Comparison of ENCODE assay signal across 17 cellular contexts in genomic region chr6:149325648-149326236, GRCh38.
"Had no signal": no experiment of that assay in that cellular context is flagged by ENCODE, and none has a peak within 500 bp of the region (broad histone marks: within the 10 kb centered on the region; RNA-seq: fewer than 3 reads in every experiment).

No MANE protein-coding gene starts in this region.

- H3K4me3 Mint-ChIP-seq: endodermal cell; natural killer cell; stimulated activated naive CD8-positive, alpha-beta T cell treated with anti-CD3 and anti-CD28 coated beads, Interleukin-15, amount 100 ng/mL, for 72 hours had no signal

- H3K27me3 Mint-ChIP-seq: progenitor cell of endocrine pancreas; stimulated activated naive CD8-positive, alpha-beta T cell treated with anti-CD3 and anti-CD28 coated beads, Interleukin-15, amount 100 ng/mL, for 72 hours had no signal

- H3K27ac Mint-ChIP-seq: endodermal cell; natural killer cell; progenitor cell of endocrine pancreas; stimulated activated naive CD8-positive, alpha-beta T cell treated with anti-CD3 and anti-CD28 coated beads, Interleukin-15, amount 100 ng/mL, for 72 hours had no signal

- H3K9me3 ChIP-seq: right atrium auricular region, upper lobe of right lung had no signal

- H3K36me3 Mint-ChIP-seq: natural killer cell had no signal

- H3K9me3 Mint-ChIP-seq: endodermal cell; natural killer cell; stimulated activated naive CD8-positive, alpha-beta T cell treated with anti-CD3 and anti-CD28 coated beads, Interleukin-15, amount 100 ng/mL, for 72 hours had no signal

- DNase-seq: activated CD4-positive, alpha-beta T cell treated with anti-CD3 and anti-CD28 coated beads for 1 hour; activated CD8-positive, alpha-beta memory T cell treated with anti-CD3 and anti-CD28 coated beads, Interleukin-2, amount 50 U/mL, for 48 hours; activated gamma-delta T cell; endodermal cell; head of caudate nucleus; kidney glomerular epithelial cell; mesenchymal stem cell; natural killer cell; stimulated activated CD4-positive, alpha-beta T cell treated with anti-CD3 and anti-CD28 coated beads, Interleukin-15, amount 100 ng/mL, for 24 hours; stimulated activated CD4-positive, alpha-beta T cell treated with anti-CD3 and anti-CD28 coated beads, Interleukin-4, amount 100 ng/mL, for 4 hours; stimulated activated CD8-positive, alpha-beta memory T cell treated with anti-CD3 and anti-CD28 coated beads, Interleukin-4, amount 100 ng/mL, for 48 hours; stimulated activated naive CD8-positive, alpha-beta T cell treated with anti-CD3 and anti-CD28 coated beads, Interleukin-15, amount 100 ng/mL, for 72 hours; T1000; upper lobe of right lung had no signal

- H3K27me3 ChIP-seq: cardiac muscle cell, right atrium auricular region, upper lobe of right lung had no signal

- H3K27ac ChIP-seq: right atrium auricular region, upper lobe of right lung had no signal

- ATAC-seq: natural killer cell; stimulated activated naive CD8-positive, alpha-beta T cell treated with anti-CD3 and anti-CD28 coated beads, Interleukin-15, amount 100 ng/mL, for 72 hours; upper lobe of right lung had no signal
